19 cellular contexts compared by ENCODE assay signal in the genomic region with DNA sequence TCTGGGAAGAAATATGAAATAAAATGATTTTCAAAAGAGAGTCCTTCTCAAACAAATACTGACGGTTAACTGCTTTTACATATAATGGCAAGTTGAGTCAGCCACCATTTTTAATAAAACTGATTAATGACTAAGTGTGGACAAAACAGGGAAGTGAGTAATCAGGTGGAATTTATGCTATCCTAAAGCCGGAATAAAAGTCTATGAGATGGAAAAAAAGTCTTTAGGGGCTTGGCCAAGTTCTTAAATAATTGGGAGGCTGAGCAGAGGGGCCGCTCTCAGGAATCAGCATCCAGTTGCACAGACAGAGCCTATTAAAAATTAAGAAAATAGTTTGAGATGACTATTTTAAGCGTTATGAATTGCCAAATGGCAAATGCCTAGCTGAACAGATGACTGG. TPM values are rescaled to one million over a fixed set of nuclear protein-coding genes. Genes with fewer than 3 reads are reported as not detected.
DNase-seq lines count a peak whose midpoint lies in the region; ATAC-seq, FAIRE-seq and TF ChIP-seq lines count a peak whose summit lies in the region.
"Had no signal": no experiment of that assay in that cellular context is flagged by ENCODE, and none has a peak within 500 bp of the region (broad histone marks: within the 10 kb centered on the region; RNA-seq: fewer than 3 reads in every experiment).

No MANE protein-coding gene starts in this region.

- H3K79me2 ChIP-seq in osteoblast (ENCODE audit: insufficient read depth, low read length), result no peaks in the 10 kb centered on the region

- ATAC-seq in RWPE2 (ENCODE audit: low read depth), result peak; percentile 48; the same call in 2 of the 3 replicates
- no peak for ATAC-seq in activated CD8-positive, alpha-beta memory T cell treated with anti-CD3 and anti-CD28 coated beads, Interleukin-2, amount 10 ng/mL, durations not matched to agents 7 days and 5 days
- ATAC-seq: K562, Right ventricle myocardium inferior had no signal

- CTCF ChIA-PET in activated CD8-positive, alpha-beta memory T cell treated with anti-CD3 and anti-CD28 coated beads, Interleukin-2, amount 10 ng/mL, durations not matched to agents 7 days and 5 days (lab: Charles Lee), result no interaction called here

- no peak overlapping the region for H3K27ac Mint-ChIP-seq in activated CD8-positive, alpha-beta memory T cell treated with anti-CD3 and anti-CD28 coated beads, Interleukin-2, amount 10 ng/mL, durations not matched to agents 7 days and 5 days

- H3K36me3 ChIP-seq in RWPE2 (ENCODE audit: low read depth) (no peaks in the 10 kb centered on the region), osteoblast (ENCODE audit: insufficient read depth, low read length) (no peaks in the 10 kb centered on the region)
- H3K36me3 ChIP-seq: HAP-1 had no signal

- no peaks in the 10 kb centered on the region for H4K20me1 ChIP-seq in osteoblast (ENCODE audit: insufficient read depth, low read length)

- H3K9me3 ChIP-seq in RWPE2 (ENCODE audit: severe bottlenecking) (no peaks in the 10 kb centered on the region), osteoblast (ENCODE audit: low read depth, low read length) (no peaks in the 10 kb centered on the region)
- H3K9me3 ChIP-seq: HAP-1 had no signal

- no peak overlapping the region for H3K4me2 ChIP-seq in osteoblast (ENCODE audit: insufficient read depth, low read length)

- H3K27ac ChIP-seq in RWPE2 (ENCODE audit: poor library complexity, severe bottlenecking) (no peak overlapping the region), osteoblast (ENCODE audit: low read depth, low read length) (no peak overlapping the region)
- H3K27ac ChIP-seq: C4-2B, SK-N-MC had no signal

- peaks cover 7% of the 10 kb centered on the region for H3K4me1 ChIP-seq in RWPE2 (ENCODE audit: insufficient read depth, poor library complexity, severe bottlenecking)
- H3K4me1 ChIP-seq in osteoblast (ENCODE audit: insufficient read depth, low read length), result peaks cover 20% of the 10 kb centered on the region
- H3K4me1 ChIP-seq: HAP-1 had no signal

- H3K4me1 Mint-ChIP-seq in activated CD8-positive, alpha-beta memory T cell treated with anti-CD3 and anti-CD28 coated beads, Interleukin-2, amount 10 ng/mL, durations not matched to agents 7 days and 5 days, result peaks cover 2% of the 10 kb centered on the region

- no peak overlapping the region for H3K4me3 Mint-ChIP-seq in activated CD8-positive, alpha-beta memory T cell treated with anti-CD3 and anti-CD28 coated beads, Interleukin-2, amount 10 ng/mL, durations not matched to agents 7 days and 5 days

- no peaks in the 10 kb centered on the region for H3K9me3 Mint-ChIP-seq in activated CD8-positive, alpha-beta memory T cell treated with anti-CD3 and anti-CD28 coated beads, Interleukin-2, amount 10 ng/mL, durations not matched to agents 7 days and 5 days (ENCODE audit: low read depth)

- H2AFZ ChIP-seq in osteoblast (ENCODE audit: low read length), result no peak overlapping the region

- no peak for FAIRE-seq in frontal cortex (lab: Jason Lieb, UNC)
- FAIRE-seq: HTR-8/SVneo, K562 had no signal

- peaks cover 11% of the 10 kb centered on the region for H3K27me3 Mint-ChIP-seq in activated CD8-positive, alpha-beta memory T cell treated with anti-CD3 and anti-CD28 coated beads, Interleukin-2, amount 10 ng/mL, durations not matched to agents 7 days and 5 days

- DNase-seq in EL, result peak; percentile 56
- DNase-seq in RWPE2 (ENCODE audit: low spot score), result no peak
- peak; percentile 7 for DNase-seq in epithelial cell of esophagus (ENCODE audit: low read depth)
- peak; percentile 55 for DNase-seq in osteoblast (ENCODE audit: insufficient read length, low spot score, missing footprints)
- DNase-seq in NCI-H1694 treated with DMSO at 0.1 percent for 48 hours (lab: John Stamatoyannopoulos, UW), result no peak
- DNase-seq in hippocampal formation (lab: John Stamatoyannopoulos, UW), result no peak
- DNase-seq in frontal cortex (ENCODE audit: low spot score in 2 of 2), result no peak
- no peak for DNase-seq in activated CD8-positive, alpha-beta memory T cell treated with anti-CD3 and anti-CD28 coated beads, Interleukin-2, amount 10 ng/mL, durations not matched to agents 7 days and 5 days
- DNase-seq: MV-4-11, NCI-H2081, NCI-H510A treated with DMSO at 0.1 percent for 48 hours, NCI-H82 had no signal

- H3K4me3 ChIP-seq in RWPE2 (ENCODE audit: severe bottlenecking) (no peak overlapping the region), epithelial cell of esophagus (ENCODE audit: low read length) (no peak overlapping the region), osteoblast (ENCODE audit: insufficient read depth, low read length) (no peak overlapping the region)
- H3K4me3 ChIP-seq: HAP-1, K562, SK-N-MC had no signal

- no peaks in the 10 kb centered on the region for H3K36me3 Mint-ChIP-seq in activated CD8-positive, alpha-beta memory T cell treated with anti-CD3 and anti-CD28 coated beads, Interleukin-2, amount 10 ng/mL, durations not matched to agents 7 days and 5 days

- no peak for TF ChIP-seq CTCF in RWPE2 (IDR thresholded peaks at IDR 0.05; ENCODE audit: poor library complexity, severe bottlenecking)
- TF ChIP-seq CTCF in epithelial cell of esophagus (IDR thresholded peaks at IDR 0.05; ENCODE audit: insufficient read depth, low read depth, low read length, missing control alignments), result no peak
- no peak for TF ChIP-seq CTCF in osteoblast (IDR thresholded peaks at IDR 0.05; ENCODE audit: extremely low read depth, low read depth, low read length)

- no peaks in the 10 kb centered on the region for H3K27me3 ChIP-seq in RWPE2 (ENCODE audit: insufficient read depth, poor library complexity, severe bottlenecking)
- no peaks in the 10 kb centered on the region for H3K27me3 ChIP-seq in osteoblast (ENCODE audit: insufficient read depth, low read length)

RNA-seq across cellular contexts. Expression of gene AFF3, which starts 58.6 kb away (rescaled TPM):
- total RNA-seq in osteoblast, result 2.9 and 4.3 TPM in 2 replicates
- total RNA-seq in frontal cortex, result 56.7 TPM
- under 1 TPM; 0.09 to 0.55 TPM for total RNA-seq in activated CD8-positive, alpha-beta memory T cell treated with anti-CD3 and anti-CD28 coated beads, Interleukin-2, amount 10 ng/mL, durations not matched to agents 7 days and 5 days
- total RNA-seq: A673 had no signal

Comparison
In these comparisons a context has a peak if more than half of its experiments do, and no peak if none do; other contexts are left out.
1. DNase-seq: peak in EL (single experiment), epithelial cell of esophagus (single experiment) and osteoblast (single experiment); none in RWPE2 (single experiment), NCI-H1694 treated with DMSO at 0.1 percent for 48 hours (single experiment), hippocampal formation (0 of 2), frontal cortex (0 of 2) and activated CD8-positive, alpha-beta memory T cell treated with anti-CD3 and anti-CD28 coated beads, Interleukin-2, amount 10 ng/mL, durations not matched to agents 7 days and 5 days (single experiment).
2. RNA of gene AFF3, which starts 58.6 kb away (total RNA-seq): 56.7 TPM in frontal cortex (single experiment); 2.9 to 4.3 TPM in osteoblast and 0.09 to 0.55 TPM in activated CD8-positive, alpha-beta memory T cell treated with anti-CD3 and anti-CD28 coated beads, Interleukin-2, amount 10 ng/mL, durations not matched to agents 7 days and 5 days; every median in the first group is over 10 times any median in the second.